In the genomic region with DNA sequence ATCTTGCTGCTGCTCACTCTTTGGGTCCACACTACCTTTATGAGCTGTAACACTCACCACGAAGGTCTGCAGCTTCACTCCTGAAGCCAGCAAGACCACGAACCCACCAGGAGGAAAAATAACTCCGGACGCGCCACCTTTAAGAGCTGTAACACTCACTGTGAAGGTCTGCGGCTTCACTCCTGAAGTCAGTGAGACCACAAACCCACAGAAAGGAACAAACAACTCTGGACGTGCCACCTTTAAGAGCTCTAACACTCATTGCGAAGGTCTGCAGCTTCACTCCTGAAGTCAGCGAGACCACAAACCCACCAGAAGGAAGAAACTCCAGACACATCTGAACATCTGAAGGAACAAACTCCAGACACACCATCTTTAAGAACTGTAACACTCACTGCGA, we compare ENCODE assay signal across 8 cellular contexts. TPM values are rescaled to one million over a fixed set of nuclear protein-coding genes. Genes with fewer than 3 reads are reported as not detected.
"Had no signal": no experiment of that assay in that cellular context is flagged by ENCODE, and none has a peak within 500 bp of the region (broad histone marks: within the 10 kb centered on the region; RNA-seq: fewer than 3 reads in every experiment).

No MANE protein-coding gene starts in this region.

RNA-seq across cellular contexts. Expression of gene ADH1C, which starts 3.6 kb away (rescaled TPM):
- total RNA-seq: lung microvascular endothelial cell; myocyte; naive thymus-derived CD4-positive, alpha-beta T cell; pulmonary artery endothelial cell; smooth muscle cell had no signal
- polyA plus RNA-seq: naive thymus-derived CD4-positive, alpha-beta T cell; neural cell; smooth muscle cell had no signal

RNA-seq across cellular contexts. Expression of gene ADH1B, which starts 34.9 kb away (rescaled TPM):
- total RNA-seq: myocyte; naive thymus-derived CD4-positive, alpha-beta T cell; pulmonary artery endothelial cell; renal cortical epithelial cell; smooth muscle cell had no signal
- polyA plus RNA-seq: keratinocyte; naive thymus-derived CD4-positive, alpha-beta T cell; neural cell; smooth muscle cell had no signal
